In the genomic region with DNA sequence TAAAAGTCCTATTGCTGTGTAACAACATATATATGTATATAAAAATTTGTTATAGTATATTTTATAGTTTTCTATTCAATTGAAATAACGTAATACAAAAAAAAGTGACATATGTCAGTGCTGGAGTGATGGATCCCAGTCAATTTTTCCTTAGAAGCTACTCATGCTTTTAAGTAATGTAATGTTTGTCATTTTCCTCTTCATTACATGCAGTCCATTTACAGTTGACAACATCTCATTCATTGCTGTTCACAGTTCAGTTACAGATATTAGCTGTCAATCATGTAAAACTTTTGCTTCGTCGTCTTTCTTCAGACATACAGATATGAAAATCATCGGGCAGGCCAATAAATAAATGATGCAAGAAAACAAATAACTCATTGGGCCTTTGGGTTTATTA, we compare ENCODE assay signal across 9 cellular contexts.
"Had no signal": no experiment of that assay in that cellular context is flagged by ENCODE, and none has a peak within 500 bp of the region (broad histone marks: within the 10 kb centered on the region; RNA-seq: fewer than 3 reads in every experiment).

No MANE protein-coding gene starts in this region.

- H2AFZ ChIP-seq: GM23248 had no signal

- H3K4me3 ChIP-seq: GM23248 had no signal

- DNase-seq: GM23248, GOT3, H9, HCEC 1CT, HFFc6, KBM-7 had no signal

- ATAC-seq: HepG2 had no signal

- H3K9ac ChIP-seq: GM23248, KMS-11 had no signal

- H3K27ac ChIP-seq: GM23248, HL-60, KMS-11 had no signal

- H3K4me2 ChIP-seq: KMS-11 had no signal
